Comparison of ENCODE assay signal across 16 cellular contexts in the genomic region with DNA sequence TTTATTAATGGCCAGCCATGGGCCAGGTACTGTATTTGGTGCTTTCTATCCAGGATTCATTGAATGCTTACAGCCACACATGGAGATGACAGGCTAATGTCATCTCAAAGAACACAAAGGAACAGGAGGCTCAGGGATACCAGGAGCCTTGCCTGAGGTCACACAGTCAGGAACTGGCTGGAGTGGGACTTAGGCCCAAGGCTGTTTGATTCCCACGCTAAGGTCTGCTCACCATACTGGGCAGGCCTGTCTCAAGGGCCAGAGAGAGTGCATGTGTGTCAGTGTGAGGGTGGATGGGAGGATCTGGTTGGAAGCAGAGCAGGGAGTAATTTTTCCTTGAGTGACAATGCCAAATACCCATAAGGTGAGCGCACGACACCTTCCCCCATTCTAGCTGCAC. TPM values are rescaled to one million over a fixed set of nuclear protein-coding genes. Genes with fewer than 3 reads are reported as not detected.
A peak's percentile ranks its signal among the peaks of the same experiment; 100 is the strongest.
DNase-seq lines count a peak whose midpoint lies in the region; ATAC-seq and TF ChIP-seq lines count a peak whose summit lies in the region.
"Had no signal": no experiment of that assay in that cellular context is flagged by ENCODE, and none has a peak within 500 bp of the region (broad histone marks: within the 10 kb centered on the region; RNA-seq: fewer than 3 reads in every experiment).

No MANE protein-coding gene starts in this region.

- no peak overlapping the region for H3K27ac Mint-ChIP-seq in neural crest cell (ENCODE audit: unreplicated experiment)
- H3K27ac Mint-ChIP-seq: CD8-positive, alpha-beta memory T cell had no signal

- peak overlapping the region in 1 of 2 experiments; percentile 98; a peak in 2 of 4 replicates for H3K27ac ChIP-seq in SK-N-SH (ENCODE audit: low read depth in 2 of 2, low read length in 1 of 2)
- H3K27ac ChIP-seq in left ventricle myocardium inferior (replicated peaks), result peak overlapping the region; percentile 80
- H3K27ac ChIP-seq in heart right ventricle, result no peak overlapping the region
- H3K27ac ChIP-seq: 22Rv1, BLaER1, HL-60 had no signal

- H3K27me3 Mint-ChIP-seq in neural crest cell (ENCODE audit: low read depth), result peaks cover 23% of the 10 kb centered on the region

- no peaks in the 10 kb centered on the region for H3K27me3 ChIP-seq in SK-N-SH (ENCODE audit: insufficient read depth)
- H3K27me3 ChIP-seq in left ventricle myocardium inferior (ENCODE audit: low read depth), result peaks cover 19% of the 10 kb centered on the region
- H3K27me3 ChIP-seq in heart right ventricle, result peaks cover 0 to 37% (median 13%) of the 10 kb centered on the region in 7 donors

- CTCF ChIA-PET in SK-N-SH (lab: Yijun Ruan, JAX), result interaction anchor here (1.0 to 2.6 kb wide), 3 partner anchors 30 to 202 kb away, joined by 3 to 10 read pairs (median 3); no protein-coding TSS in a partner anchor

- H3F3A ChIP-seq in SK-N-SH (replicated peaks; ENCODE audit: insufficient read depth), result no peaks in the 10 kb centered on the region

- WGBS in SK-N-SH (ENCODE audit: low lambda C conversion rate), result 80% methylated on average over 1 of the region's 3 CpGs
- 94 to 100% methylated on average over 3 of the region's 3 CpGs for WGBS in heart right ventricle, 2 donors

- no peak for TF ChIP-seq RAD21 in SK-N-SH (IDR thresholded peaks at IDR 0.05; ENCODE audit: low read length)

- peaks cover 0 to 56% of the 10 kb centered on the region in 2 experiments; a peak in 2 of 4 replicates for H3K4me1 ChIP-seq in SK-N-SH (ENCODE audit: control insufficient read depth in 1 of 2, insufficient read depth in 2 of 2, low read depth in 1 of 2, low read length in 1 of 2)
- H3K4me1 ChIP-seq in left ventricle myocardium inferior, result peaks cover 41% of the 10 kb centered on the region
- H3K4me1 ChIP-seq in heart right ventricle, result peaks cover 6 to 37% (median 26%) of the 10 kb centered on the region in 9 donors

- no peaks in the 10 kb centered on the region for H3K79me2 ChIP-seq in SK-N-SH (ENCODE audit: insufficient read depth)

- H3K4me2 ChIP-seq in SK-N-SH, result no peak overlapping the region
- H3K4me2 ChIP-seq: BLaER1 had no signal

- H3K9me3 ChIP-seq in SK-N-SH (no peaks in the 10 kb centered on the region), left ventricle myocardium inferior (replicated peaks) (no peaks in the 10 kb centered on the region), heart right ventricle (no peaks in the 10 kb centered on the region)
- H3K9me3 ChIP-seq: BLaER1, Caco-2 had no signal

- no peaks in the 10 kb centered on the region for H3K9me3 Mint-ChIP-seq in neural crest cell
- H3K9me3 Mint-ChIP-seq: CD8-positive, alpha-beta memory T cell had no signal

- no peaks in the 10 kb centered on the region for H3K36me3 ChIP-seq in SK-N-SH (replicated peaks in 1 of 2; ENCODE audit: control insufficient read depth in 1 of 2, insufficient read depth in 2 of 2, low read length in 1 of 2)
- H3K36me3 ChIP-seq in left ventricle myocardium inferior, result no peaks in the 10 kb centered on the region
- H3K36me3 ChIP-seq in heart right ventricle, result no peaks in the 10 kb centered on the region
- H3K36me3 ChIP-seq: BLaER1 had no signal

- intact Hi-C loops in left ventricle myocardium inferior (cut with micrococcal nuclease) (no loop called here), heart right ventricle (cut with DNase I) (no loop called here), sciatic nerve (cut with DNase I) (no loop called here)

- DNase-seq in SK-N-SH (peak; percentile 43), left ventricle myocardium inferior (no peak), heart right ventricle (no peak), neural crest cell (ENCODE audit: low read depth, low spot score) (no peak), NAMALWA (ENCODE audit: low spot score) (no peak), sciatic nerve (ENCODE audit: low spot score) (no peak), Ammon's horn (ENCODE audit: low spot score) (no peak)
- DNase-seq: Caco-2, DND-41, GF-D8 had no signal

- ATAC-seq in SK-N-SH treated with all-trans-retinoic acid at 6 μM for 48 hours (no peak), heart right ventricle (no peak), sciatic nerve (no peak)
- ATAC-seq: HCT116 had no signal

- H3K4me1 Mint-ChIP-seq in neural crest cell, result peaks cover 65% of the 10 kb centered on the region

- no peak for TF ChIP-seq EP300 in SK-N-SH (IDR thresholded peaks at IDR 0.05; ENCODE audit: borderline replicate concordance in 1 of 2, low read depth in 1 of 2, low read length in 1 of 2)

- TF ChIP-seq CTCF in SK-N-SH (IDR thresholded peaks at IDR 0.05) (no peak), left ventricle myocardium inferior (IDR thresholded peaks at IDR 0.05; ENCODE audit: borderline replicate concordance) (no peak), heart right ventricle (IDR thresholded peaks at IDR 0.05) (no peak), neural crest cell (conservative IDR thresholded peaks at IDR 0.05) (no peak)

- H3K9me2 ChIP-seq in SK-N-SH, result no peaks in the 10 kb centered on the region

- H3K36me3 Mint-ChIP-seq in neural crest cell (ENCODE audit: low read depth), result no peaks in the 10 kb centered on the region
- H3K36me3 Mint-ChIP-seq: CD8-positive, alpha-beta memory T cell had no signal

- H3K9ac ChIP-seq in SK-N-SH, result no peak overlapping the region
- H3K9ac ChIP-seq: BLaER1 had no signal

- POLR2A ChIA-PET in SK-N-SH (lab: Yijun Ruan, JAX), result interaction anchor here (0.8 to 1.4 kb wide), 4 partner anchors 11 to 112 kb away, joined by 3 to 11 read pairs (median 4); a partner anchor contains a TSS

- H3K4me3 Mint-ChIP-seq in neural crest cell, result peak overlapping the region; percentile 67
- H3K4me3 Mint-ChIP-seq: CD8-positive, alpha-beta memory T cell had no signal

- H3K4me3 ChIP-seq in SK-N-SH (ENCODE audit: low read depth in 2 of 2, low read length in 1 of 2), result no peak overlapping the region
- H3K4me3 ChIP-seq in left ventricle myocardium inferior, result no peak overlapping the region
- H3K4me3 ChIP-seq in heart right ventricle, result no peak overlapping the region
- H3K4me3 ChIP-seq: BLaER1 had no signal

- H2AFZ ChIP-seq in SK-N-SH (ENCODE audit: low read depth), result no peak overlapping the region

- no peaks in the 10 kb centered on the region for H4K20me1 ChIP-seq in SK-N-SH (ENCODE audit: insufficient read depth)

TF ChIP-seq in SK-N-SH, 30 proteins besides CTCF, POLR2A, EP300 and RAD21 (continues in another document):
- no peak for TF ChIP-seq SIN3A (IDR thresholded peaks at IDR 0.05; ENCODE audit: borderline replicate concordance, low read depth, low read length)
- no peak for TF ChIP-seq MEF2A (IDR thresholded peaks at IDR 0.05; ENCODE audit: borderline replicate concordance, low read depth)
- TF ChIP-seq, protein P1, sequence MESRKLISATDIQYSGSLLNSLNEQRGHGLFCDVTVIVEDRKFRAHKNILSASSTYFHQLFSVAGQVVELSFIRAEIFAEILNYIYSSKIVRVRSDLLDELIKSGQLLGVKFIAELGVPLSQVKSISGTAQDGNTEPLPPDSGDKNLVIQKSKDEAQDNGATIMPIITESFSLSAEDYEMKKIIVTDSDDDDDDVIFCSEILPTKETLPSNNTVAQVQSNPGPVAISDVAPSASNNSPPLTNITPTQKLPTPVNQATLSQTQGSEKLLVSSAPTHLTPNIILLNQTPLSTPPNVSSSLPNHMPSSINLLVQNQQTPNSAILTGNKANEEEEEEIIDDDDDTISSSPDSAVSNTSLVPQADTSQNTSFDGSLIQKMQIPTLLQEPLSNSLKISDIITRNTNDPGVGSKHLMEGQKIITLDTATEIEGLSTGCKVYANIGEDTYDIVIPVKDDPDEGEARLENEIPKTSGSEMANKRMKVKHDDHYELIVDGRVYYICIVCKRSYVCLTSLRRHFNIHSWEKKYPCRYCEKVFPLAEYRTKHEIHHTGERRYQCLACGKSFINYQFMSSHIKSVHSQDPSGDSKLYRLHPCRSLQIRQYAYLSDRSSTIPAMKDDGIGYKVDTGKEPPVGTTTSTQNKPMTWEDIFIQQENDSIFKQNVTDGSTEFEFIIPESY (IDR thresholded peaks at IDR 0.05; ENCODE audit: borderline replicate concordance, low read depth), result no peak

TF ChIP-seq in SK-N-SH treated with all-trans-retinoic acid at 6 μM for 48 hours, 23 proteins besides CTCF, POLR2A, EP300 and RAD21 (continues in another document):
- TF ChIP-seq, protein P2, sequence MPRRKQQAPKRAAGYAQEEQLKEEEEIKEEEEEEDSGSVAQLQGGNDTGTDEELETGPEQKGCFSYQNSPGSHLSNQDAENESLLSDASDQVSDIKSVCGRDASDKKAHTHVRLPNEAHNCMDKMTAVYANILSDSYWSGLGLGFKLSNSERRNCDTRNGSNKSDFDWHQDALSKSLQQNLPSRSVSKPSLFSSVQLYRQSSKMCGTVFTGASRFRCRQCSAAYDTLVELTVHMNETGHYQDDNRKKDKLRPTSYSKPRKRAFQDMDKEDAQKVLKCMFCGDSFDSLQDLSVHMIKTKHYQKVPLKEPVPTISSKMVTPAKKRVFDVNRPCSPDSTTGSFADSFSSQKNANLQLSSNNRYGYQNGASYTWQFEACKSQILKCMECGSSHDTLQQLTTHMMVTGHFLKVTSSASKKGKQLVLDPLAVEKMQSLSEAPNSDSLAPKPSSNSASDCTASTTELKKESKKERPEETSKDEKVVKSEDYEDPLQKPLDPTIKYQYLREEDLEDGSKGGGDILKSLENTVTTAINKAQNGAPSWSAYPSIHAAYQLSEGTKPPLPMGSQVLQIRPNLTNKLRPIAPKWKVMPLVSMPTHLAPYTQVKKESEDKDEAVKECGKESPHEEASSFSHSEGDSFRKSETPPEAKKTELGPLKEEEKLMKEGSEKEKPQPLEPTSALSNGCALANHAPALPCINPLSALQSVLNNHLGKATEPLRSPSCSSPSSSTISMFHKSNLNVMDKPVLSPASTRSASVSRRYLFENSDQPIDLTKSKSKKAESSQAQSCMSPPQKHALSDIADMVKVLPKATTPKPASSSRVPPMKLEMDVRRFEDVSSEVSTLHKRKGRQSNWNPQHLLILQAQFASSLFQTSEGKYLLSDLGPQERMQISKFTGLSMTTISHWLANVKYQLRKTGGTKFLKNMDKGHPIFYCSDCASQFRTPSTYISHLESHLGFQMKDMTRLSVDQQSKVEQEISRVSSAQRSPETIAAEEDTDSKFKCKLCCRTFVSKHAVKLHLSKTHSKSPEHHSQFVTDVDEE (CRISPR knock-in tag; IDR thresholded peaks at IDR 0.05), result no peak

RNA-seq across cellular contexts. Expression of a gene that starts 37.6 kb away (rescaled TPM):
- polyA plus RNA-seq in SK-N-SH (2012; rRNA removed), result 2.1 and 4.2 TPM in 2 replicates
- polyA plus RNA-seq in SK-N-SH (2012; cell fraction: cytosol; rRNA removed), result 1.5 and 2.0 TPM in 2 replicates
- polyA plus RNA-seq in SK-N-SH (2012; cell fraction: nucleus; rRNA removed), result 10.0 and 14.1 TPM in 2 replicates
- total RNA-seq in left ventricle myocardium inferior, result 5.0 TPM
- 1 to 10 TPM in 7 of 10 donors, under 1 TPM in 3; 0.38 to 4.0 (median 2.3) TPM for total RNA-seq in heart right ventricle
- polyA plus RNA-seq in heart right ventricle, result under 1 TPM; 0.51 to 0.96 TPM
- total RNA-seq in neural crest cell, result 9.7 and 13.4 TPM in 2 replicates
- 15.2 TPM for total RNA-seq in sciatic nerve
